ENCODE assay signal across 8 cellular contexts in the genomic region with DNA sequence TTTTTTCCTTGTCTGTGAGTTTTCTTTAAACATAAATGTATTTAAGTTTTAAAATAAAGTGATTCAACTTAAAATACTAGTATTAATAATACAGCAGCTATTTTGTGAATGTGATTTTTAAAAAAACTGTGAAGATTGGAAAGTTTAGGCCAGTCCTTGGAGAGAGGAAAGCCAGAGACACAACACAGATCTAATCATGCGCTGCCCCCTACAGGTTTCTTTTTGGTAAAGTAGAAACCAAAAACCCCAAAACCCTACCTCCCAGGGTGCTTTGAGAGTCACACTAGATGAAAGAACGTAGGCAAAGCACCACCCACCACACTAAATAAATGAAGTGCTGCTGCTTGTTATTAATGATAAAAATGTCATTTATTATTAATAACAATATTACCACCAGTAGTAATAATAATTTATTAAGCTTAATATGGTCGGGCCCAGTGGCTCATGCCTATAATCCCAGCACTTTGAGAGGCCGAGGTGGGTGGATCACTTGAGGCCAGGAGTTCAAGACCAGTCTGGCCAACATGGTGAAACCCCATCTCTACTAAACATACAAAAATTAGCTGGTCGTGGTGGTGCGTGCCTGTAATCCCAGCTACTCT. TPM values are rescaled to one million over a fixed set of nuclear protein-coding genes. Genes with fewer than 3 reads are reported as not detected.
DNase-seq lines count a peak whose midpoint lies in the region; ATAC-seq and TF ChIP-seq lines count a peak whose summit lies in the region.

No MANE protein-coding gene starts in this region.

- peak; percentile 89 for ATAC-seq in left lung
- no peak for ATAC-seq in GM21360 (IDR thresholded peaks at IDR 0.05; ENCODE audit: unreplicated experiment)

- intact Hi-C loops in left lung (cut with DNase I), result loop anchor here (5.0 to 10.0 kb wide), 3 partner anchors 232 to 302 kb away; no protein-coding TSS in a partner anchor

- no peaks in the 10 kb centered on the region for H3K27me3 ChIP-seq in left lung

- peak overlapping the region in 1 of 2 donors; percentile 46 for H3K27ac ChIP-seq in left lung

- H3K9me3 ChIP-seq in left lung, result no peaks in the 10 kb centered on the region

- H3K4me1 ChIP-seq in left lung, result peaks cover 0 to 40% of the 10 kb centered on the region in 2 donors

- peak; percentile 49 for TF ChIP-seq CTCF in cardiac fibroblast (IDR thresholded peaks at IDR 0.05; ENCODE audit: low read depth, low read length)
- TF ChIP-seq CTCF in left lung (IDR thresholded peaks at IDR 0.05), result peak; percentile 43 to 74

- peak; percentile 9 to 46 for DNase-seq in activated CD4-positive, alpha-beta T cell treated with anti-CD3 and anti-CD28 coated beads for 24 hours (ENCODE audit: low read depth in 2 of 2)
- no peak for DNase-seq in activated CD4-positive, alpha-beta T cell treated with anti-CD3 and anti-CD28 coated beads for 1 hour
- peak; percentile 46 for DNase-seq in NCI-H1105 treated with DMSO at 0.1 percent for 48 hours (lab: John Stamatoyannopoulos, UW)
- DNase-seq in T-helper 2 cell, result peak in 4 of 5 experiments; percentile 6 to 61 (median 24)
- peak; percentile 73 to 78 for DNase-seq in cardiac fibroblast (ENCODE audit: low read depth in 2 of 2)
- DNase-seq in left lung, result no peak
- DNase-seq in stimulated activated CD8-positive, alpha-beta memory T cell treated with anti-CD3 and anti-CD28 coated beads, Interleukin-12 subunit alpha, Interleukin-12 subunit beta, amount 100 ng/mL, for 24 hours (ENCODE audit: extremely low read depth), result peak; percentile 9

- H3K36me3 ChIP-seq in left lung, result peaks cover 0 to 52% of the 10 kb centered on the region in 2 donors

- H3K4me3 ChIP-seq in cardiac fibroblast (replicated peaks in 1 of 2; ENCODE audit: low read depth in 2 of 2, low read length in 2 of 2), result no peak overlapping the region
- no peak overlapping the region for H3K4me3 ChIP-seq in left lung

RNA-seq across cellular contexts. Expression of a gene that starts 33.7 kb away (rescaled TPM):
- total RNA-seq in left lung, result 10 to 100 TPM in 1 of 2 donors, 1 to 10 TPM in 1; 8.4 to 16.7 TPM

Comparison
In these comparisons a context has a peak if more than half of its experiments do, and no peak if none do; other contexts are left out.
1. DNase-seq: peak in activated CD4-positive, alpha-beta T cell treated with anti-CD3 and anti-CD28 coated beads for 24 hours (2 of 2), NCI-H1105 treated with DMSO at 0.1 percent for 48 hours (single experiment), T-helper 2 cell (4 of 5), cardiac fibroblast (2 of 2) and stimulated activated CD8-positive, alpha-beta memory T cell treated with anti-CD3 and anti-CD28 coated beads, Interleukin-12 subunit alpha, Interleukin-12 subunit beta, amount 100 ng/mL, for 24 hours (single experiment); none in activated CD4-positive, alpha-beta T cell treated with anti-CD3 and anti-CD28 coated beads for 1 hour (single experiment) and left lung (0 of 2).